Comparison of ENCODE assay signal across 25 cellular contexts in genomic region chr1:61190476-61191067, GRCh38.
DNase-seq lines count a peak whose midpoint lies in the region; ATAC-seq, FAIRE-seq and TF ChIP-seq lines count a peak whose summit lies in the region.
"Had no signal": no experiment of that assay in that cellular context is flagged by ENCODE, and none has a peak within 500 bp of the region (broad histone marks: within the 10 kb centered on the region; RNA-seq: fewer than 3 reads in every experiment).

No MANE protein-coding gene starts in this region.

- H3K4me1 Mint-ChIP-seq in brain (peaks cover 89% of the 10 kb centered on the region), endothelial cell (ENCODE audit: unreplicated experiment) (peaks cover 8% of the 10 kb centered on the region)
- H3K4me1 Mint-ChIP-seq: activated naive CD4-positive, alpha-beta T cell treated with anti-CD3 and anti-CD28 coated beads, Interleukin-2, amount 10 ng/mL, durations not matched to agents 7 days and 5 days; IgD-negative memory B cell had no signal

- ATAC-seq in GM21619 (IDR thresholded peaks at IDR 0.05; ENCODE audit: unreplicated experiment), result no peak
- ATAC-seq: left lung; mucosa of descending colon; stimulated activated effector memory CD8-positive, alpha-beta T cell treated with anti-CD3 and anti-CD28 coated beads, Interleukin-12 subunit alpha, Interleukin-12 subunit beta, amount 100 ng/mL, for 72 hours; upper lobe of right lung; WTC11 had no signal

- peak; percentile 13 for FAIRE-seq in islet of Langerhans (lab: Jason Lieb, UNC)
- FAIRE-seq: RCC 7860 had no signal

- peaks cover 0 to 2% (median 0%) of the 10 kb centered on the region in 5 experiments for H3K9me3 Mint-ChIP-seq in brain
- H3K9me3 Mint-ChIP-seq in endothelial cell (ENCODE audit: unreplicated experiment), result no peaks in the 10 kb centered on the region
- H3K9me3 Mint-ChIP-seq: activated CD4-positive, alpha-beta memory T cell treated with anti-CD3 and anti-CD28 coated beads for 36 hours; activated naive CD4-positive, alpha-beta T cell treated with anti-CD3 and anti-CD28 coated beads, Interleukin-2, amount 10 ng/mL, durations not matched to agents 7 days and 5 days; activated T-cell treated with anti-CD3 and anti-CD28 coated beads, Interleukin-2, amount 50 U/mL, for 24 hours; CD4-positive, alpha-beta T cell; stimulated activated effector memory CD8-positive, alpha-beta T cell treated with anti-CD3 and anti-CD28 coated beads, Interleukin-12 subunit alpha, Interleukin-12 subunit beta, amount 100 ng/mL, for 72 hours; T-helper 2 cell treated with Interferon-gamma antibody and Interleukin-4, amounts not matched to agents 5 μg/mL and 100 μg/mL, for 36 hours; WTC11 had no signal

- H3K36me3 Mint-ChIP-seq in brain, result no peaks in the 10 kb centered on the region
- H3K36me3 Mint-ChIP-seq in endothelial cell (ENCODE audit: low read depth, unreplicated experiment), result no peaks in the 10 kb centered on the region
- H3K36me3 Mint-ChIP-seq: activated CD4-positive, alpha-beta memory T cell treated with anti-CD3 and anti-CD28 coated beads for 36 hours; activated naive CD4-positive, alpha-beta T cell treated with anti-CD3 and anti-CD28 coated beads, Interleukin-2, amount 10 ng/mL, durations not matched to agents 7 days and 5 days; stimulated activated effector memory CD8-positive, alpha-beta T cell treated with anti-CD3 and anti-CD28 coated beads, Interleukin-12 subunit alpha, Interleukin-12 subunit beta, amount 100 ng/mL, for 72 hours; WTC11 had no signal

- TF ChIP-seq CTCF in AG10803 (conservative IDR thresholded peaks at IDR 0.05; ENCODE audit: low read length) (no peak), brain (conservative IDR thresholded peaks at IDR 0.05) (no peak), endothelial cell (IDR thresholded peaks at IDR 0.05; ENCODE audit: unreplicated experiment) (no peak)

- H3K4me3 Mint-ChIP-seq in brain, result peak overlapping the region in 3 of 5 experiments; percentile 9 to 69 (median 62)
- no peak overlapping the region for H3K4me3 Mint-ChIP-seq in endothelial cell (ENCODE audit: unreplicated experiment)
- H3K4me3 Mint-ChIP-seq: activated CD4-positive, alpha-beta memory T cell treated with anti-CD3 and anti-CD28 coated beads for 36 hours; activated naive CD4-positive, alpha-beta T cell treated with anti-CD3 and anti-CD28 coated beads, Interleukin-2, amount 10 ng/mL, durations not matched to agents 7 days and 5 days; activated T-cell treated with anti-CD3 and anti-CD28 coated beads, Interleukin-2, amount 50 U/mL, for 24 hours; CD4-positive, alpha-beta T cell; IgD-negative memory B cell; stimulated activated effector memory CD8-positive, alpha-beta T cell treated with anti-CD3 and anti-CD28 coated beads, Interleukin-12 subunit alpha, Interleukin-12 subunit beta, amount 100 ng/mL, for 72 hours; T-helper 2 cell treated with Interferon-gamma antibody and Interleukin-4, amounts not matched to agents 5 μg/mL and 100 μg/mL, for 36 hours; WTC11 had no signal

- H3K4me3 ChIP-seq in AG10803 (ENCODE audit: low read length), result no peak overlapping the region
- H3K4me3 ChIP-seq: left lung, mucosa of descending colon, upper lobe of right lung had no signal

- H3K27ac Mint-ChIP-seq in brain, result peak overlapping the region; percentile 2 to 91 (median 65)
- no peak overlapping the region for H3K27ac Mint-ChIP-seq in endothelial cell (ENCODE audit: unreplicated experiment)
- H3K27ac Mint-ChIP-seq: activated CD4-positive, alpha-beta memory T cell treated with anti-CD3 and anti-CD28 coated beads for 36 hours; activated naive CD4-positive, alpha-beta T cell treated with anti-CD3 and anti-CD28 coated beads, Interleukin-2, amount 10 ng/mL, durations not matched to agents 7 days and 5 days; activated T-cell treated with anti-CD3 and anti-CD28 coated beads, Interleukin-2, amount 50 U/mL, for 24 hours; CD4-positive, alpha-beta T cell; IgD-negative memory B cell; stimulated activated effector memory CD8-positive, alpha-beta T cell treated with anti-CD3 and anti-CD28 coated beads, Interleukin-12 subunit alpha, Interleukin-12 subunit beta, amount 100 ng/mL, for 72 hours; T-helper 2 cell treated with Interferon-gamma antibody and Interleukin-4, amounts not matched to agents 5 μg/mL and 100 μg/mL, for 36 hours; WTC11 had no signal

- no peaks in the 10 kb centered on the region for H3K27me3 Mint-ChIP-seq in brain
- H3K27me3 Mint-ChIP-seq in endothelial cell (ENCODE audit: unreplicated experiment), result no peaks in the 10 kb centered on the region
- H3K27me3 Mint-ChIP-seq: activated CD4-positive, alpha-beta memory T cell treated with anti-CD3 and anti-CD28 coated beads for 36 hours; activated naive CD4-positive, alpha-beta T cell treated with anti-CD3 and anti-CD28 coated beads, Interleukin-2, amount 10 ng/mL, durations not matched to agents 7 days and 5 days; activated T-cell treated with anti-CD3 and anti-CD28 coated beads, Interleukin-2, amount 50 U/mL, for 24 hours; CD4-positive, alpha-beta T cell; IgD-negative memory B cell had no signal

- DNase-seq in AG10803 (ENCODE audit: low read depth), result peak; percentile 56
- DNase-seq in stromal cell of bone marrow (ENCODE audit: low read depth), result peak; percentile 22
- no peak for DNase-seq in AG08396 (ENCODE audit: low spot score)
- no peak for DNase-seq in NCI-H128 (lab: John Stamatoyannopoulos, UW; ENCODE audit: unreplicated experiment)
- DNase-seq in endothelial cell (ENCODE audit: low spot score), result no peak
- DNase-seq: activated CD4-positive, alpha-beta memory T cell treated with anti-CD3 and anti-CD28 coated beads for 36 hours; activated naive CD4-positive, alpha-beta T cell treated with anti-CD3 and anti-CD28 coated beads, Interleukin-2, amount 10 ng/mL, durations not matched to agents 7 days and 5 days; activated T-cell treated with anti-CD3 and anti-CD28 coated beads, Interleukin-2, amount 50 U/mL, for 24 hours; CD4-positive, alpha-beta T cell; cortex of kidney; DMS79; left lung; mucosa of descending colon; NCI-H187 treated with DMSO at 0.1 percent for 48 hours; NCI-H345; stimulated activated CD4-positive, alpha-beta T cell treated with anti-CD3 and anti-CD28 coated beads, Interleukin-15, amount 100 ng/mL, for 24 hours; upper lobe of right lung had no signal

Comparison
In these comparisons a context has a peak if more than half of its experiments do, and no peak if none do; other contexts are left out.
1. DNase-seq: peak in AG10803 (single experiment) and stromal cell of bone marrow (single experiment); none in AG08396 (single experiment), NCI-H128 (single experiment) and endothelial cell (single experiment).